19 cellular contexts compared by ENCODE assay signal in the genomic region with DNA sequence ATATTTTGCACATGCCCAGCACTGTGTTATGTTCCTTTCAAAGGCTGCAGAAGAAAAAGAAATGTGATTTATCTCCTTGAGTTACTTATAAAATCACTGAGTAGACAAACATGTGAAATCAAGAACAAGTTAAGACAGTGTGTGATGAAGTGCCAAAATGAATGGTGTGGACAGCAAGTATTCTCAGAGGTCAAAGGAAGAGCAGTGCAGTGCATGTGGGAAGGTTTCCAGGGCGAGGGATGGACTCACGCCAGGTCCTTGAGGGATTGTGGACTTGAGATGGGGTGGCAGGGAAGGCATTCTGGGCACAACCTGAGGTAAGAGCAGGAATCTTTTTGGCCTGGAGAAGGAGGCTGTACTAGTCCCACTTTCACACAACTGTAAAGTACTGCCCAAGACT.
DNase-seq lines count a peak whose midpoint lies in the region; ATAC-seq and TF ChIP-seq lines count a peak whose summit lies in the region.
"Had no signal": no experiment of that assay in that cellular context is flagged by ENCODE, and none has a peak within 500 bp of the region (broad histone marks: within the 10 kb centered on the region; RNA-seq: fewer than 3 reads in every experiment).

No MANE protein-coding gene starts in this region.

- no peaks in the 10 kb centered on the region for H3K4me1 Mint-ChIP-seq in activated T-helper 17 cell treated with anti-CD3 and anti-CD28 coated beads, Interleukin-2, amount 50 U/mL, for 72 hours
- H3K4me1 Mint-ChIP-seq in CD4-positive, alpha-beta memory T cell, result peaks cover 0 to 4% (median 0%) of the 10 kb centered on the region in 4 donors
- H3K4me1 Mint-ChIP-seq in Calu3 (ENCODE audit: low read depth, unreplicated experiment), result no peaks in the 10 kb centered on the region
- H3K4me1 Mint-ChIP-seq: activated CD4-positive, alpha-beta memory T cell treated with anti-CD3 and anti-CD28 coated beads, Interleukin-2, amount 10 ng/mL, durations not matched to agents 7 days and 5 days; memory B cell; stimulated activated naive B cell treated with anti-CD40 and anti-IgM and Interleukin-4, amounts not matched to agents 10 μg/mL and 1 μg/mL and 100 μg/mL, for 72 hours had no signal

- H3K4me1 ChIP-seq in heart left ventricle, result peaks cover 0 to 16% (median 3%) of the 10 kb centered on the region in 12 donors
- no peaks in the 10 kb centered on the region for H3K4me1 ChIP-seq in CD4-positive, alpha-beta memory T cell (ENCODE audit: insufficient read depth, low read length)
- H3K4me1 ChIP-seq: suprapubic skin, uterus had no signal

- H3K36me3 ChIP-seq in heart left ventricle, result peaks cover 0 to 73% (median 42%) of the 10 kb centered on the region in 9 donors
- no peaks in the 10 kb centered on the region for H3K36me3 ChIP-seq in CD4-positive, alpha-beta memory T cell (ENCODE audit: insufficient read depth, low read length)
- H3K36me3 ChIP-seq: uterus had no signal

- DNase-seq in M059J (ENCODE audit: low read depth), result peak; percentile 52
- DNase-seq in amniotic epithelial cell (ENCODE audit: low read depth), result peak; percentile 66
- peak in 2 of 5 donors; percentile 34 to 62 for DNase-seq in heart left ventricle
- no peak for DNase-seq in sciatic nerve (ENCODE audit: low spot score)
- no peak for DNase-seq in CD4-positive, alpha-beta memory T cell
- no peak for DNase-seq in Calu3
- DNase-seq: activated CD4-positive, alpha-beta memory T cell treated with anti-CD3 and anti-CD28 coated beads, Interleukin-2, amount 10 ng/mL, durations not matched to agents 7 days and 5 days; activated effector memory CD4-positive, alpha-beta T cell treated with Interleukin-2 at 50 U/mL for 16 hours; C1 segment of cervical spinal cord; NCI-H2029 treated with DMSO at 0.1 percent for 48 hours; stimulated activated CD4-positive, alpha-beta T cell treated with anti-CD3 and anti-CD28 coated beads, Interleukin-2, amount 100 ng/mL, for 48 hours; stimulated activated naive B cell treated with anti-CD40 and anti-IgM and Interleukin-4, amounts not matched to agents 10 μg/mL and 1 μg/mL and 100 μg/mL, for 72 hours; SW 1271; uterus had no signal

- no peak overlapping the region for H3K27ac Mint-ChIP-seq in activated T-helper 17 cell treated with anti-CD3 and anti-CD28 coated beads, Interleukin-2, amount 50 U/mL, for 72 hours
- peak overlapping the region in 1 of 7 donors; percentile 72 for H3K27ac Mint-ChIP-seq in CD4-positive, alpha-beta memory T cell
- H3K27ac Mint-ChIP-seq in Calu3 (ENCODE audit: unreplicated experiment), result no peak overlapping the region
- H3K27ac Mint-ChIP-seq: activated CD4-positive, alpha-beta memory T cell treated with anti-CD3 and anti-CD28 coated beads, Interleukin-2, amount 10 ng/mL, durations not matched to agents 7 days and 5 days; memory B cell; stimulated activated naive B cell treated with anti-CD40 and anti-IgM and Interleukin-4, amounts not matched to agents 10 μg/mL and 1 μg/mL and 100 μg/mL, for 72 hours had no signal

- ATAC-seq in heart left ventricle (peak; percentile 30 to 83 (median 66)), sciatic nerve (peak; percentile 48)
- no peak for ATAC-seq in activated T-helper 17 cell treated with anti-CD3 and anti-CD28 coated beads, Interleukin-2, amount 50 U/mL, for 72 hours (replicated peaks)
- ATAC-seq: activated CD4-positive, CD25-positive, alpha-beta regulatory T cell treated with anti-CD3 and anti-CD28 coated beads, Interleukin-2, amount 50 U/mL, for 24 hours; HCT116; stimulated activated naive B cell treated with anti-CD40 and anti-IgM and Interleukin-4, amounts not matched to agents 10 μg/mL and 1 μg/mL and 100 μg/mL, for 72 hours had no signal

- no peaks in the 10 kb centered on the region for H3K27me3 ChIP-seq in heart left ventricle
- no peaks in the 10 kb centered on the region for H3K27me3 ChIP-seq in CD4-positive, alpha-beta memory T cell (ENCODE audit: insufficient read depth, low read length)
- H3K27me3 ChIP-seq: suprapubic skin, uterus had no signal

- no peak for TF ChIP-seq CTCF in heart left ventricle (IDR thresholded peaks at IDR 0.05)
- no peak for TF ChIP-seq CTCF in Calu3 (IDR thresholded peaks at IDR 0.05; ENCODE audit: unreplicated experiment)

- no peaks in the 10 kb centered on the region for H3K9me3 ChIP-seq in heart left ventricle
- H3K9me3 ChIP-seq in CD4-positive, alpha-beta memory T cell (ENCODE audit: control insufficient read depth in 1 of 2, low read length in 2 of 2), result no peaks in the 10 kb centered on the region
- H3K9me3 ChIP-seq: suprapubic skin, uterus had no signal

- TF ChIP-seq POLR2A in heart left ventricle (IDR thresholded peaks at IDR 0.05), result no peak

- CTCF ChIA-PET in CD4-positive, alpha-beta memory T cell (lab: Charles Lee; ENCODE audit: partially characterized antibody), result no interaction called here
- CTCF ChIA-PET in Calu3 (lab: Charles Lee), result no interaction called here

- H3K27ac ChIP-seq in heart left ventricle, result no peak overlapping the region
- no peak overlapping the region for H3K27ac ChIP-seq in CD4-positive, alpha-beta memory T cell (ENCODE audit: low read depth, low read length)
- H3K27ac ChIP-seq: suprapubic skin, uterus had no signal

- intact Hi-C loops in heart left ventricle (cut with DNase I), result no loop called here
- intact Hi-C loops in sciatic nerve (cut with DNase I), result no loop called here
- intact Hi-C loops in CD4-positive, alpha-beta memory T cell (cut with micrococcal nuclease), result no loop called here
- intact Hi-C loops in Calu3 (cut with micrococcal nuclease; ENCODE audit: unreplicated experiment), result no loop called here

- POLR2A ChIA-PET in CD4-positive, alpha-beta memory T cell (lab: Charles Lee; ENCODE audit: partially characterized antibody), result no interaction called here

- no TSS peak for BruUV-seq in Calu3 (replicated peaks; lab: Mats Ljungman, UMichigan)

- 45 to 57% (median 56%) methylated on average over 2 of the region's 2 CpGs for WGBS in heart left ventricle, 4 donors

- peaks cover 11% of the 10 kb centered on the region for H3K36me3 Mint-ChIP-seq in activated T-helper 17 cell treated with anti-CD3 and anti-CD28 coated beads, Interleukin-2, amount 50 U/mL, for 72 hours (ENCODE audit: low read depth)
- peaks cover 5 to 26% of the 10 kb centered on the region in 2 donors for H3K36me3 Mint-ChIP-seq in CD4-positive, alpha-beta memory T cell
- peaks cover 15% of the 10 kb centered on the region for H3K36me3 Mint-ChIP-seq in Calu3 (ENCODE audit: insufficient read depth, unreplicated experiment)
- H3K36me3 Mint-ChIP-seq: memory B cell had no signal

- no peaks in the 10 kb centered on the region for H3K9me3 Mint-ChIP-seq in activated T-helper 17 cell treated with anti-CD3 and anti-CD28 coated beads, Interleukin-2, amount 50 U/mL, for 72 hours
- peaks cover 0 to 5% (median 0%) of the 10 kb centered on the region in 8 donors for H3K9me3 Mint-ChIP-seq in CD4-positive, alpha-beta memory T cell
- no peaks in the 10 kb centered on the region for H3K9me3 Mint-ChIP-seq in Calu3 (ENCODE audit: low read depth, unreplicated experiment)
- H3K9me3 Mint-ChIP-seq: activated CD4-positive, alpha-beta memory T cell treated with anti-CD3 and anti-CD28 coated beads, Interleukin-2, amount 10 ng/mL, durations not matched to agents 7 days and 5 days had no signal

- H3K27me3 Mint-ChIP-seq in activated T-helper 17 cell treated with anti-CD3 and anti-CD28 coated beads, Interleukin-2, amount 50 U/mL, for 72 hours, result no peaks in the 10 kb centered on the region
- no peaks in the 10 kb centered on the region for H3K27me3 Mint-ChIP-seq in CD4-positive, alpha-beta memory T cell
- no peaks in the 10 kb centered on the region for H3K27me3 Mint-ChIP-seq in Calu3 (ENCODE audit: unreplicated experiment)
- H3K27me3 Mint-ChIP-seq: activated CD4-positive, alpha-beta memory T cell treated with anti-CD3 and anti-CD28 coated beads, Interleukin-2, amount 10 ng/mL, durations not matched to agents 7 days and 5 days had no signal

- no peak overlapping the region for H3K4me3 ChIP-seq in heart left ventricle
- H3K4me3 ChIP-seq in CD4-positive, alpha-beta memory T cell (ENCODE audit: low read length in 2 of 2), result no peak overlapping the region
- H3K4me3 ChIP-seq: suprapubic skin, uterus had no signal

- H3K4me3 Mint-ChIP-seq in activated T-helper 17 cell treated with anti-CD3 and anti-CD28 coated beads, Interleukin-2, amount 50 U/mL, for 72 hours, result no peak overlapping the region
- no peak overlapping the region for H3K4me3 Mint-ChIP-seq in CD4-positive, alpha-beta memory T cell
- H3K4me3 Mint-ChIP-seq in Calu3 (ENCODE audit: low read depth, unreplicated experiment), result no peak overlapping the region
- H3K4me3 Mint-ChIP-seq: activated CD4-positive, alpha-beta memory T cell treated with anti-CD3 and anti-CD28 coated beads, Interleukin-2, amount 10 ng/mL, durations not matched to agents 7 days and 5 days; memory B cell; stimulated activated naive B cell treated with anti-CD40 and anti-IgM and Interleukin-4, amounts not matched to agents 10 μg/mL and 1 μg/mL and 100 μg/mL, for 72 hours had no signal

Comparison
In these comparisons a context has a peak if more than half of its experiments do, and no peak if none do; other contexts are left out.
1. DNase-seq: peak in M059J (single experiment) and amniotic epithelial cell (single experiment); none in sciatic nerve (single experiment), CD4-positive, alpha-beta memory T cell (0 of 5) and Calu3 (single experiment).